Comparison of ENCODE assay signal across 19 cellular contexts in genomic region chr15:84605225-84605882, GRCh38. TPM values are rescaled to one million over a fixed set of nuclear protein-coding genes. Genes with fewer than 3 reads are reported as not detected.
DNase-seq lines count a peak whose midpoint lies in the region; ATAC-seq and TF ChIP-seq lines count a peak whose summit lies in the region.
"Had no signal": no experiment of that assay in that cellular context is flagged by ENCODE, and none has a peak within 500 bp of the region (broad histone marks: within the 10 kb centered on the region; RNA-seq: fewer than 3 reads in every experiment).

No MANE protein-coding gene starts in this region.

- H3K36me3 Mint-ChIP-seq in natural killer cell treated with Interleukin-12 subunit alpha and Interleukin-12 subunit beta and Interleukin-15 and Interleukin-18, amount 100 ng/mL, for 72 hours = peaks cover 4% of the 10 kb centered on the region
- H3K36me3 Mint-ChIP-seq in natural killer cell = no peaks in the 10 kb centered on the region
- peaks cover 24% of the 10 kb centered on the region for H3K36me3 Mint-ChIP-seq in activated CD4-positive, alpha-beta memory T cell treated with anti-CD3 and anti-CD28 coated beads for 36 hours

- no peak for ATAC-seq in natural killer cell treated with Interleukin-12 subunit alpha and Interleukin-12 subunit beta and Interleukin-15 and Interleukin-18, amount 100 ng/mL, for 72 hours
- ATAC-seq in natural killer cell (no peak), GM21786 (IDR thresholded peaks at IDR 0.05; ENCODE audit: unreplicated experiment) (no peak)
- ATAC-seq: left ventricle myocardium superior had no signal

- intact Hi-C loops in natural killer cell (cut with micrococcal nuclease) (no loop called here), uterus (cut with DNase I; ENCODE audit: low total_unique reads) (loop anchor here (10.0 kb wide), 1 partner anchor 49 kb away; the partner anchor contains the start of genes NMB and WDR73)
- intact Hi-C loops in activated CD4-positive, alpha-beta memory T cell treated with anti-CD3 and anti-CD28 coated beads for 36 hours (cut with micrococcal nuclease) = loop anchor here (1.0 kb wide), 1 partner anchor 157 kb away; no protein-coding TSS in a partner anchor

- TF ChIP-seq POLR2A in uterus (IDR thresholded peaks at IDR 0.05) = no peak

- H3K4me1 ChIP-seq in iPS-20b (ENCODE audit: insufficient read depth, low read length) (peaks cover 35% of the 10 kb centered on the region), subcutaneous abdominal adipose tissue (ENCODE audit: control insufficient read depth in 5 of 5, insufficient read depth in 5 of 5, low read length in 5 of 5) (peaks cover 7 to 64% (median 46%) of the 10 kb centered on the region in 5 donors), uterus (no peaks in the 10 kb centered on the region)
- H3K4me1 ChIP-seq: BE2C, prostate gland had no signal

- peak overlapping the region; percentile 77; the same call in 1 of the 2 replicates for H3K4me3 ChIP-seq in iPS-20b (ENCODE audit: low read length)
- H3K4me3 ChIP-seq in subcutaneous abdominal adipose tissue (ENCODE audit: low read depth in 1 of 5, low read length in 5 of 5) = peak overlapping the region in 2 of 5 donors; percentile 2 to 18
- no peak overlapping the region for H3K4me3 ChIP-seq in uterus
- H3K4me3 ChIP-seq: GM23248, prostate gland, transverse colon had no signal

- no peaks in the 10 kb centered on the region for H3K9me3 Mint-ChIP-seq in natural killer cell treated with Interleukin-12 subunit alpha and Interleukin-12 subunit beta and Interleukin-15 and Interleukin-18, amount 100 ng/mL, for 72 hours
- no peaks in the 10 kb centered on the region for H3K9me3 Mint-ChIP-seq in natural killer cell
- H3K9me3 Mint-ChIP-seq in activated CD4-positive, alpha-beta memory T cell treated with anti-CD3 and anti-CD28 coated beads for 36 hours = no peaks in the 10 kb centered on the region

- POLR2A ChIA-PET in activated CD4-positive, alpha-beta memory T cell treated with anti-CD3 and anti-CD28 coated beads for 36 hours (lab: Charles Lee) = interaction anchor here (0.5 to 3.2 kb wide), 11 partner anchors 9 to 155 kb away, joined by 3 to 14 read pairs (median 4); partner anchors contain the start of gene SEC11A

- no peaks in the 10 kb centered on the region for H3K27me3 Mint-ChIP-seq in natural killer cell treated with Interleukin-12 subunit alpha and Interleukin-12 subunit beta and Interleukin-15 and Interleukin-18, amount 100 ng/mL, for 72 hours
- no peaks in the 10 kb centered on the region for H3K27me3 Mint-ChIP-seq in natural killer cell (ENCODE audit: low read depth in 2 of 2)
- H3K27me3 Mint-ChIP-seq in activated CD4-positive, alpha-beta memory T cell treated with anti-CD3 and anti-CD28 coated beads for 36 hours = no peaks in the 10 kb centered on the region

- CTCF ChIA-PET in activated CD4-positive, alpha-beta memory T cell treated with anti-CD3 and anti-CD28 coated beads for 36 hours (lab: Charles Lee) = interaction anchor here (0.8 to 1.5 kb wide), 9 partner anchors 18 to 273 kb away, joined by 3 to 6 read pairs (median 4); no protein-coding TSS in a partner anchor

- peak overlapping the region; percentile 90 for H3K4me3 Mint-ChIP-seq in natural killer cell treated with Interleukin-12 subunit alpha and Interleukin-12 subunit beta and Interleukin-15 and Interleukin-18, amount 100 ng/mL, for 72 hours
- no peak overlapping the region for H3K4me3 Mint-ChIP-seq in natural killer cell
- H3K4me3 Mint-ChIP-seq in activated CD4-positive, alpha-beta memory T cell treated with anti-CD3 and anti-CD28 coated beads for 36 hours = peak overlapping the region; percentile 71

- H3K27me3 ChIP-seq in iPS-20b (ENCODE audit: insufficient read depth, low read length) (no peaks in the 10 kb centered on the region), subcutaneous abdominal adipose tissue (ENCODE audit: control insufficient read depth in 5 of 5, insufficient read depth in 4 of 5, low read length in 5 of 5) (no peaks in the 10 kb centered on the region), uterus (no peaks in the 10 kb centered on the region)
- H3K27me3 ChIP-seq: BE2C, transverse colon had no signal

- H3K9ac ChIP-seq in iPS-20b (ENCODE audit: low read depth, low read length) = peak overlapping the region; percentile 47; the same call in 1 of the 2 replicates
- peak overlapping the region in 3 of 5 donors; percentile 15 to 56 (median 49) for H3K9ac ChIP-seq in subcutaneous abdominal adipose tissue (ENCODE audit: low read length in 5 of 5)
- H3K9ac ChIP-seq: GM23248 had no signal

- H3K27ac Mint-ChIP-seq in natural killer cell treated with Interleukin-12 subunit alpha and Interleukin-12 subunit beta and Interleukin-15 and Interleukin-18, amount 100 ng/mL, for 72 hours = peak overlapping the region; percentile 37 to 84
- no peak overlapping the region for H3K27ac Mint-ChIP-seq in natural killer cell
- peak overlapping the region; percentile 90 for H3K27ac Mint-ChIP-seq in activated CD4-positive, alpha-beta memory T cell treated with anti-CD3 and anti-CD28 coated beads for 36 hours

- H3K36me3 ChIP-seq in iPS-20b (ENCODE audit: insufficient read depth, low read depth, low read length) (peaks cover 61% of the 10 kb centered on the region), subcutaneous abdominal adipose tissue (ENCODE audit: control insufficient read depth in 5 of 5, insufficient read depth in 5 of 5, low read length in 5 of 5) (peaks cover 0 to 25% (median 15%) of the 10 kb centered on the region in 5 donors), uterus (no peaks in the 10 kb centered on the region)
- H3K36me3 ChIP-seq: prostate gland had no signal

- H3K4me1 Mint-ChIP-seq in natural killer cell treated with Interleukin-12 subunit alpha and Interleukin-12 subunit beta and Interleukin-15 and Interleukin-18, amount 100 ng/mL, for 72 hours (ENCODE audit: low read depth in 2 of 2) = peaks cover 23 to 58% of the 10 kb centered on the region in 2 donors
- peaks cover 24 to 30% of the 10 kb centered on the region in 2 donors for H3K4me1 Mint-ChIP-seq in natural killer cell
- peaks cover 54% of the 10 kb centered on the region for H3K4me1 Mint-ChIP-seq in activated CD4-positive, alpha-beta memory T cell treated with anti-CD3 and anti-CD28 coated beads for 36 hours (ENCODE audit: low read depth)

- TF ChIP-seq CTCF in natural killer cell (IDR thresholded peaks at IDR 0.05) (no peak), uterus (IDR thresholded peaks at IDR 0.05) (no peak)

- DNase-seq in natural killer cell treated with Interleukin-12 subunit alpha and Interleukin-12 subunit beta and Interleukin-15 and Interleukin-18, amount 100 ng/mL, for 72 hours (ENCODE audit: low spot score) = no peak
- DNase-seq in natural killer cell (no peak), uterus (no peak), substantia nigra (lab: John Stamatoyannopoulos, UW) (no peak)
- DNase-seq in activated CD4-positive, alpha-beta memory T cell treated with anti-CD3 and anti-CD28 coated beads for 36 hours = no peak
- DNase-seq: activated gamma-delta T cell, BE2C, cortex of kidney, foreskin melanocyte, GM23248, KG1, left ventricle myocardium superior, NCI-H2029 treated with DMSO at 0.1 percent for 48 hours, T1000, transverse colon had no signal

- H3K27ac ChIP-seq in iPS-20b (ENCODE audit: low read length) (no peak overlapping the region), subcutaneous abdominal adipose tissue (ENCODE audit: low read depth, low read length) (peak overlapping the region; percentile 79), uterus (no peak overlapping the region), substantia nigra (ENCODE audit: low read depth, low read length, poor library complexity, severe bottlenecking) (no peak overlapping the region)
- H3K27ac ChIP-seq: GM23248, prostate gland had no signal

- no peaks in the 10 kb centered on the region for H3K9me3 ChIP-seq in iPS-20b (ENCODE audit: insufficient read depth, low read depth, low read length)
- no peaks in the 10 kb centered on the region for H3K9me3 ChIP-seq in subcutaneous abdominal adipose tissue (ENCODE audit: control insufficient read depth in 5 of 5, low read length in 5 of 5)
- H3K9me3 ChIP-seq in uterus = no peaks in the 10 kb centered on the region
- H3K9me3 ChIP-seq: BE2C, prostate gland, transverse colon had no signal

RNA-seq across cellular contexts. Expression of gene ZSCAN2, which starts 4.5 kb away (rescaled TPM):
- total RNA-seq in natural killer cell treated with Interleukin-12 subunit alpha and Interleukin-12 subunit beta and Interleukin-15 and Interleukin-18, amount 100 ng/mL, for 72 hours = 1 to 10 TPM; 5.5 to 9.2 TPM
- total RNA-seq in natural killer cell = 1 to 10 TPM; 5.0 to 8.3 (median 5.5) TPM
- 1 to 10 TPM; 7.5 to 9.5 TPM for total RNA-seq in activated CD4-positive, alpha-beta memory T cell treated with anti-CD3 and anti-CD28 coated beads for 36 hours
- total RNA-seq in uterus = 10 to 100 TPM in 1 of 4 donors, 1 to 10 TPM in 2, under 1 TPM in 1; 0.59 to 30.0 (median 5.3) TPM

RNA-seq across cellular contexts. Expression of gene WDR73, which starts 48.7 kb away (rescaled TPM):
- 10 to 100 TPM; 19.7 to 41.2 TPM for total RNA-seq in natural killer cell treated with Interleukin-12 subunit alpha and Interleukin-12 subunit beta and Interleukin-15 and Interleukin-18, amount 100 ng/mL, for 72 hours
- total RNA-seq in natural killer cell (10 to 100 TPM; 19.2 to 26.7 (median 19.7) TPM), uterus (10 to 100 TPM; 14.4 to 54.3 (median 39.3) TPM)
- 10 to 100 TPM; 13.7 to 14.9 TPM for total RNA-seq in activated CD4-positive, alpha-beta memory T cell treated with anti-CD3 and anti-CD28 coated beads for 36 hours

RNA-seq across cellular contexts. Expression of gene NMB, which starts 52.6 kb away (rescaled TPM):
- total RNA-seq in natural killer cell treated with Interleukin-12 subunit alpha and Interleukin-12 subunit beta and Interleukin-15 and Interleukin-18, amount 100 ng/mL, for 72 hours = 1 to 10 TPM; 3.8 to 7.1 TPM
- total RNA-seq in natural killer cell = 1 to 10 TPM; 3.8 to 6.4 (median 5.1) TPM
- 1 to 10 TPM; 6.2 to 7.8 TPM for total RNA-seq in activated CD4-positive, alpha-beta memory T cell treated with anti-CD3 and anti-CD28 coated beads for 36 hours
- 10 to 100 TPM in 1 of 4 donors, 1 to 10 TPM in 3; 3.1 to 10.5 (median 7.4) TPM for total RNA-seq in uterus

Comparison
In these comparisons a context has a peak if more than half of its experiments do, and no peak if none do; other contexts are left out.
1. H3K27ac Mint-ChIP-seq: peak in natural killer cell treated with Interleukin-12 subunit alpha and Interleukin-12 subunit beta and Interleukin-15 and Interleukin-18, amount 100 ng/mL, for 72 hours (2 of 2) and activated CD4-positive, alpha-beta memory T cell treated with anti-CD3 and anti-CD28 coated beads for 36 hours (single experiment); none in natural killer cell (0 of 2).